In genomic region chr5:52786391-52786790, GRCh38 we compare ENCODE assay signal across 12 cellular contexts. TPM values are rescaled to one million over a fixed set of nuclear protein-coding genes. Genes with fewer than 3 reads are reported as not detected.
DNase-seq lines count a peak whose midpoint lies in the region; ATAC-seq and TF ChIP-seq lines count a peak whose summit lies in the region.
"Had no signal": no experiment of that assay in that cellular context is flagged by ENCODE, and none has a peak within 500 bp of the region (broad histone marks: within the 10 kb centered on the region; RNA-seq: fewer than 3 reads in every experiment).

No MANE protein-coding gene starts in this region.

- POLR2A ChIA-PET in PC-9 (lab: Charles Lee; ENCODE audit: unreplicated experiment): no interaction called here

- ATAC-seq in gastroesophageal sphincter: no peak

- H3K9me3 ChIP-seq in PC-9 (ENCODE audit: insufficient read depth, low read depth) (no peaks in the 10 kb centered on the region), gastroesophageal sphincter (no peaks in the 10 kb centered on the region), smooth muscle cell (replicated peaks; ENCODE audit: low read depth) (no peaks in the 10 kb centered on the region)

- H3K36me3 ChIP-seq in PC-9 (ENCODE audit: low read depth): no peaks in the 10 kb centered on the region
- no peaks in the 10 kb centered on the region for H3K36me3 ChIP-seq in gastroesophageal sphincter
- no peaks in the 10 kb centered on the region for H3K36me3 ChIP-seq in smooth muscle cell (ENCODE audit: low read depth)

- DNase-seq in T-helper 1 cell (no peak), PC-9 (no peak), smooth muscle cell (lab: John Stamatoyannopoulos, UW; ENCODE audit: unreplicated experiment) (no peak), HuH-7.5 (ENCODE audit: low spot score) (no peak), MV-4-11 (lab: John Stamatoyannopoulos, UW) (no peak)
- no peak for DNase-seq in activated CD8-positive, alpha-beta memory T cell treated with anti-CD3 and anti-CD28 coated beads for 24 hours
- DNase-seq: islet precursor cell; NCI-H187 treated with DMSO at 0.1 percent for 48 hours; stimulated activated naive B cell treated with anti-CD40 and anti-IgM and Interleukin-4, amounts not matched to agents 10 μg/mL and 1 μg/mL and 100 μg/mL, for 72 hours had no signal

- peak overlapping the region; percentile 83 for H3K4me2 ChIP-seq in PC-9
- peak overlapping the region; percentile 85 for H3K4me2 ChIP-seq in smooth muscle cell

- H3K4me1 ChIP-seq in PC-9 (replicated peaks; ENCODE audit: insufficient read depth): peaks cover 29% of the 10 kb centered on the region
- H3K4me1 ChIP-seq in gastroesophageal sphincter: peaks cover 0 to 17% (median 0%) of the 10 kb centered on the region in 3 donors
- H3K4me1 ChIP-seq in smooth muscle cell (ENCODE audit: low read depth): peaks cover 3% of the 10 kb centered on the region

- H2AFZ ChIP-seq in PC-9 (no peak overlapping the region), smooth muscle cell (ENCODE audit: low read depth) (no peak overlapping the region)

- TF ChIP-seq EP300 in gastroesophageal sphincter (IDR thresholded peaks at IDR 0.05): no peak

- no TSS peak for BruUV-seq in PC-9 (replicated peaks; lab: Mats Ljungman, UMichigan)

- TF ChIP-seq POLR2A in gastroesophageal sphincter (IDR thresholded peaks at IDR 0.05): no peak

- H3K79me2 ChIP-seq in PC-9 (ENCODE audit: low read depth) (no peaks in the 10 kb centered on the region), smooth muscle cell (ENCODE audit: low read depth) (peaks cover 34% of the 10 kb centered on the region)

- intact Hi-C loops in PC-9 (cut with micrococcal nuclease; ENCODE audit: unreplicated experiment): loop anchor here (5.0 kb wide), 2 partner anchors 201 to 311 kb away; partner anchors contain the start of gene ITGA2

- CTCF ChIA-PET in PC-9 (lab: Charles Lee): no interaction called here

- H3K27me3 ChIP-seq in PC-9 (ENCODE audit: insufficient read depth, low read depth) (no peaks in the 10 kb centered on the region), gastroesophageal sphincter (no peaks in the 10 kb centered on the region), smooth muscle cell (ENCODE audit: low read depth) (no peaks in the 10 kb centered on the region)
- H3K27me3 ChIP-seq: foreskin keratinocyte had no signal

- no peaks in the 10 kb centered on the region for H3K9me3 Mint-ChIP-seq in T-helper 1 cell treated with Interleukin-12 subunit alpha and Interleukin-12 subunit beta and Interleukin-4 antibody, amounts not matched to agents 30 μg/mL and 1 μg/mL, for 36 hours
- H3K9me3 Mint-ChIP-seq: stimulated activated naive B cell treated with anti-CD40 and anti-IgM and Interleukin-4, amounts not matched to agents 10 μg/mL and 1 μg/mL and 100 μg/mL, for 72 hours had no signal

- no peak for TF ChIP-seq CTCF in PC-9 (conservative IDR thresholded peaks at IDR 0.05)
- TF ChIP-seq CTCF in gastroesophageal sphincter (IDR thresholded peaks at IDR 0.05): no peak
- no peak for TF ChIP-seq CTCF in smooth muscle cell (IDR thresholded peaks at IDR 0.05; ENCODE audit: borderline replicate concordance, insufficient read depth, poor library complexity, severe bottlenecking)

- H3K4me3 Mint-ChIP-seq in T-helper 1 cell treated with Interleukin-12 subunit alpha and Interleukin-12 subunit beta and Interleukin-4 antibody, amounts not matched to agents 30 μg/mL and 1 μg/mL, for 36 hours: peak overlapping the region; percentile 20

- H3F3A ChIP-seq in PC-9 (ENCODE audit: insufficient read depth, low read depth) (peaks cover 15% of the 10 kb centered on the region; the same call in 1 of the 2 replicates), smooth muscle cell (ENCODE audit: low read depth) (peaks cover 17% of the 10 kb centered on the region)

- no peaks in the 10 kb centered on the region for H4K20me1 ChIP-seq in PC-9 (ENCODE audit: insufficient read depth)
- H4K20me1 ChIP-seq in smooth muscle cell (ENCODE audit: low read depth): no peaks in the 10 kb centered on the region

- 18 to 23% methylated on average over 4 of the region's 4 CpGs for WGBS in gastroesophageal sphincter (ENCODE audit: low coverage in 1 of 2), 2 donors
- 74% methylated on average over 4 of the region's 4 CpGs for WGBS in smooth muscle cell (ENCODE audit: low lambda C conversion rate)

- H3K4me3 ChIP-seq in PC-9: no peak overlapping the region
- no peak overlapping the region for H3K4me3 ChIP-seq in gastroesophageal sphincter
- H3K4me3 ChIP-seq in smooth muscle cell: peak overlapping the region; percentile 76

- H3K27ac Mint-ChIP-seq in T-helper 1 cell treated with Interleukin-12 subunit alpha and Interleukin-12 subunit beta and Interleukin-4 antibody, amounts not matched to agents 30 μg/mL and 1 μg/mL, for 36 hours: no peak overlapping the region
- H3K27ac Mint-ChIP-seq: stimulated activated naive B cell treated with anti-CD40 and anti-IgM and Interleukin-4, amounts not matched to agents 10 μg/mL and 1 μg/mL and 100 μg/mL, for 72 hours had no signal

- no peaks in the 10 kb centered on the region for H3K9me2 ChIP-seq in PC-9 (ENCODE audit: insufficient read depth)

- H3K9ac ChIP-seq in smooth muscle cell (ENCODE audit: low read depth): peak overlapping the region; percentile 79

- peaks cover 29% of the 10 kb centered on the region for H3K27me3 Mint-ChIP-seq in T-helper 1 cell treated with Interleukin-12 subunit alpha and Interleukin-12 subunit beta and Interleukin-4 antibody, amounts not matched to agents 30 μg/mL and 1 μg/mL, for 36 hours (ENCODE audit: low read depth)

- H3K27ac ChIP-seq in PC-9: no peak overlapping the region
- H3K27ac ChIP-seq in gastroesophageal sphincter: peak overlapping the region; percentile 78 to 96 (median 93)
- peak overlapping the region; percentile 90 for H3K27ac ChIP-seq in smooth muscle cell (ENCODE audit: low read depth)
- H3K27ac ChIP-seq: foreskin keratinocyte had no signal

- peaks cover 9% of the 10 kb centered on the region for H3K36me3 Mint-ChIP-seq in T-helper 1 cell treated with Interleukin-12 subunit alpha and Interleukin-12 subunit beta and Interleukin-4 antibody, amounts not matched to agents 30 μg/mL and 1 μg/mL, for 36 hours (ENCODE audit: low read depth)
- H3K36me3 Mint-ChIP-seq: stimulated activated naive B cell treated with anti-CD40 and anti-IgM and Interleukin-4, amounts not matched to agents 10 μg/mL and 1 μg/mL and 100 μg/mL, for 72 hours had no signal

- peaks cover 27% of the 10 kb centered on the region for H3K4me1 Mint-ChIP-seq in T-helper 1 cell treated with Interleukin-12 subunit alpha and Interleukin-12 subunit beta and Interleukin-4 antibody, amounts not matched to agents 30 μg/mL and 1 μg/mL, for 36 hours (ENCODE audit: low read depth)

RNA-seq across cellular contexts. Expression of gene ITGA1, which starts 1.3 kb away (rescaled TPM):
- 3.0 and 4.0 TPM in 2 replicates for total RNA-seq in PC-9 (2021)
- total RNA-seq in gastroesophageal sphincter: 100 to 1,000 TPM; 219 to 326 (median 240) TPM
- 202 and 250 TPM in 2 replicates for total RNA-seq in smooth muscle cell
- 62.6 and 85.2 TPM in 2 replicates for polyA plus RNA-seq in smooth muscle cell

RNA-seq across cellular contexts. Expression of gene PELO, which starts 1.3 kb away (rescaled TPM):
- 19.8 and 21.5 TPM in 2 replicates for total RNA-seq in PC-9 (2021)
- 10 to 100 TPM; 49.4 to 78.0 (median 59.0) TPM for total RNA-seq in gastroesophageal sphincter
- total RNA-seq in smooth muscle cell: 37.0 and 41.3 TPM in 2 replicates
- 66.1 and 88.2 TPM in 2 replicates for polyA plus RNA-seq in smooth muscle cell

Comparison
In these comparisons a context has a peak if more than half of its experiments do, and no peak if none do; other contexts are left out.
1. RNA of gene ITGA1, which starts 1.3 kb away (total RNA-seq): 202 to 250 TPM in smooth muscle cell and 219 to 326 TPM in gastroesophageal sphincter; 3.0 to 4.0 TPM in PC-9; every median in the first group is over 10 times any median in the second.